In genomic region chr1:9275567-9276034, GRCh38 we compare ENCODE assay signal across 8 cellular contexts. TPM values are rescaled to one million over a fixed set of nuclear protein-coding genes. Genes with fewer than 3 reads are reported as not detected.
A peak's percentile ranks its signal among the peaks of the same experiment; 100 is the strongest.
DNase-seq lines count a peak whose midpoint lies in the region; ATAC-seq and TF ChIP-seq lines count a peak whose summit lies in the region.

No MANE protein-coding gene starts in this region.

- ATAC-seq in GM18868 (IDR thresholded peaks at IDR 0.05; ENCODE audit: unreplicated experiment) (peak; percentile 81), HG03108 (IDR thresholded peaks at IDR 0.05; ENCODE audit: unreplicated experiment) (peak; percentile 86), left lobe of liver (peak; percentile 39), GM21423 (IDR thresholded peaks at IDR 0.05; ENCODE audit: unreplicated experiment) (no peak)

- H3K36me3 Mint-ChIP-seq in activated naive CD4-positive, alpha-beta T cell treated with anti-CD3 and anti-CD28 coated beads for 36 hours (ENCODE audit: low read depth) = no peaks in the 10 kb centered on the region
- no peaks in the 10 kb centered on the region for H3K36me3 Mint-ChIP-seq in Caco-2 (ENCODE audit: insufficient read depth, unreplicated experiment)

- no peak for TF ChIP-seq CTCF in Caco-2 (IDR thresholded peaks at IDR 0.05; ENCODE audit: insufficient read depth in 1 of 2, low read depth in 1 of 2, low read length in 1 of 2, severe bottlenecking in 1 of 2, unreplicated experiment in 1 of 2)

- no peak overlapping the region for H3K4me3 Mint-ChIP-seq in activated naive CD4-positive, alpha-beta T cell treated with anti-CD3 and anti-CD28 coated beads for 36 hours
- H3K4me3 Mint-ChIP-seq in Caco-2 (ENCODE audit: unreplicated experiment) = no peak overlapping the region

- peaks cover 2% of the 10 kb centered on the region for H3K9me3 Mint-ChIP-seq in activated naive CD4-positive, alpha-beta T cell treated with anti-CD3 and anti-CD28 coated beads for 36 hours
- H3K9me3 Mint-ChIP-seq in Caco-2 (ENCODE audit: unreplicated experiment) = no peaks in the 10 kb centered on the region

- no peaks in the 10 kb centered on the region for H3K36me3 ChIP-seq in Caco-2 (ENCODE audit: control insufficient read depth, insufficient read depth, low read length)

- intact Hi-C loops in activated naive CD4-positive, alpha-beta T cell treated with anti-CD3 and anti-CD28 coated beads for 36 hours (cut with micrococcal nuclease) = loop anchor here (1.0 kb wide), 1 partner anchor 19 kb away; no protein-coding TSS in a partner anchor
- intact Hi-C loops in Caco-2 (cut with micrococcal nuclease; ENCODE audit: unreplicated experiment) = no loop called here

- no peaks in the 10 kb centered on the region for H3K9me3 ChIP-seq in Caco-2

- H3K4me1 Mint-ChIP-seq in activated naive CD4-positive, alpha-beta T cell treated with anti-CD3 and anti-CD28 coated beads for 36 hours (ENCODE audit: low read depth) = peaks cover 27% of the 10 kb centered on the region
- H3K4me1 Mint-ChIP-seq in Caco-2 (ENCODE audit: low read depth, unreplicated experiment) = peaks cover 20% of the 10 kb centered on the region

- peaks cover 7% of the 10 kb centered on the region; the same call in 1 of the 2 replicates for H3K4me1 ChIP-seq in Caco-2

- BruUV-seq in Caco-2 (replicated peaks; lab: Mats Ljungman, UMichigan) = no TSS peak

- no peak overlapping the region for H3K4me3 ChIP-seq in Caco-2 (ENCODE audit: low read depth, low read length)

- H3K27me3 Mint-ChIP-seq in activated naive CD4-positive, alpha-beta T cell treated with anti-CD3 and anti-CD28 coated beads for 36 hours (ENCODE audit: low read depth) = no peaks in the 10 kb centered on the region
- no peaks in the 10 kb centered on the region for H3K27me3 Mint-ChIP-seq in Caco-2 (ENCODE audit: insufficient read depth, unreplicated experiment)

- DNase-seq in SHP77 treated with DMSO at 0.1 percent for 48 hours (lab: John Stamatoyannopoulos, UW) = peak; percentile 33
- peak; percentile 85 for DNase-seq in activated naive CD4-positive, alpha-beta T cell treated with anti-CD3 and anti-CD28 coated beads for 36 hours
- no peak for DNase-seq in left lobe of liver (ENCODE audit: low spot score)
- DNase-seq in stimulated activated CD8-positive, alpha-beta memory T cell treated with anti-CD3 and anti-CD28 coated beads, Interleukin-7, amount 100 ng/mL, for 48 hours (ENCODE audit: extremely low read depth in 1 of 2, low read depth in 1 of 2) = peak; percentile 54 to 92
- no peak for DNase-seq in Caco-2

- CTCF ChIA-PET in activated naive CD4-positive, alpha-beta T cell treated with anti-CD3 and anti-CD28 coated beads for 36 hours (lab: Charles Lee) = interaction anchor here (0.5 to 1.2 kb wide), 5 partner anchors 9 to 220 kb away, joined by 3 to 6 read pairs (median 3); no protein-coding TSS in a partner anchor
- CTCF ChIA-PET in Caco-2 (lab: Charles Lee) = interaction anchor here (0.6 kb wide), 2 partner anchors 84 to 175 kb away, joined by 3 read pairs; no protein-coding TSS in a partner anchor

- no peaks in the 10 kb centered on the region for H3K27me3 ChIP-seq in Caco-2 (replicated peaks; ENCODE audit: control insufficient read depth, insufficient read depth, low read length)

- POLR2A ChIA-PET in Caco-2 (lab: Charles Lee) = no interaction called here

- no peak overlapping the region for H3K27ac Mint-ChIP-seq in activated naive CD4-positive, alpha-beta T cell treated with anti-CD3 and anti-CD28 coated beads for 36 hours
- no peak overlapping the region for H3K27ac Mint-ChIP-seq in Caco-2 (ENCODE audit: unreplicated experiment)

RNA-seq across cellular contexts. Expression of gene SPSB1, which starts 17.1 kb away (rescaled TPM):
- total RNA-seq in activated naive CD4-positive, alpha-beta T cell treated with anti-CD3 and anti-CD28 coated beads for 36 hours = 1 to 10 TPM; 4.8 to 5.0 TPM
- 6.2 TPM for total RNA-seq in left lobe of liver
- total RNA-seq in Caco-2 (2022) = 12.8 and 18.2 TPM in 2 replicates

RNA-seq across cellular contexts. Expression of gene H6PD, which starts 41.0 kb away (rescaled TPM):
- 1 to 10 TPM; 7.8 to 8.3 TPM for total RNA-seq in activated naive CD4-positive, alpha-beta T cell treated with anti-CD3 and anti-CD28 coated beads for 36 hours
- total RNA-seq in left lobe of liver (116 TPM), Caco-2 (2022) (10.1 and 13.0 TPM in 2 replicates)

Comparison
In these comparisons a context has a peak if more than half of its experiments do, and no peak if none do; other contexts are left out.
1. DNase-seq: peak in SHP77 treated with DMSO at 0.1 percent for 48 hours (single experiment), activated naive CD4-positive, alpha-beta T cell treated with anti-CD3 and anti-CD28 coated beads for 36 hours (single experiment) and stimulated activated CD8-positive, alpha-beta memory T cell treated with anti-CD3 and anti-CD28 coated beads, Interleukin-7, amount 100 ng/mL, for 48 hours (2 of 2); none in left lobe of liver (single experiment) and Caco-2 (0 of 2).